7 cellular contexts compared by ENCODE assay signal in the genomic region with DNA sequence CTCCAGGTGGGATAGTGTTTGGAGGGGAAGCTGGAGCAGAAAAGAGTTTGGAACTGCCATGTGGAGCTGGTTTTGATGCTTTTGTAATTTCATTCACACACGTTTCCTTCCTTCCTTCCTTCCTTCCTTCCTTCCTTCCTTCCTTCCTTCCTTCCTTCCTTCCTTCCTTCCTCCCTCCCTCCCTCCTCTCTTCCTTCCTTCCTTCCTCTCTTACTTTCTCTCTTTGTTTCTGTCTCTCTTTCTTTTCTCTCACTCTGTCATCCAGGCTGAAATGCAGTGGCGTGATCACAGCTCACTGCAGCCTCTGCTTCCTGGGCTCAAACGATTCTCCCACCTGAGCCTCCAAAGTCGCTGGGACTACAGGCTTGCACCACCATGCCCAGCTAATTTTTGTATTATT.
"Had no signal": no experiment of that assay in that cellular context is flagged by ENCODE, and none has a peak within 500 bp of the region (broad histone marks: within the 10 kb centered on the region; RNA-seq: fewer than 3 reads in every experiment).

No MANE protein-coding gene starts in this region.

- DNase-seq: GM23248, H9, HCEC 1CT, HFFc6, IMR-90, KG1 had no signal

- H3K9me3 Mint-ChIP-seq: HFFc6 had no signal

- ATAC-seq: K562 had no signal

- H3K4me3 Mint-ChIP-seq: H9, HFFc6 had no signal

- H3K27ac ChIP-seq: GM23248 had no signal

- H3K27ac Mint-ChIP-seq: H9, HFFc6 had no signal

- H3K4me3 ChIP-seq: GM23248, K562 had no signal

- H3K4me1 Mint-ChIP-seq: H9 had no signal
